ENCODE assay signal across 11 cellular contexts in the genomic region with DNA sequence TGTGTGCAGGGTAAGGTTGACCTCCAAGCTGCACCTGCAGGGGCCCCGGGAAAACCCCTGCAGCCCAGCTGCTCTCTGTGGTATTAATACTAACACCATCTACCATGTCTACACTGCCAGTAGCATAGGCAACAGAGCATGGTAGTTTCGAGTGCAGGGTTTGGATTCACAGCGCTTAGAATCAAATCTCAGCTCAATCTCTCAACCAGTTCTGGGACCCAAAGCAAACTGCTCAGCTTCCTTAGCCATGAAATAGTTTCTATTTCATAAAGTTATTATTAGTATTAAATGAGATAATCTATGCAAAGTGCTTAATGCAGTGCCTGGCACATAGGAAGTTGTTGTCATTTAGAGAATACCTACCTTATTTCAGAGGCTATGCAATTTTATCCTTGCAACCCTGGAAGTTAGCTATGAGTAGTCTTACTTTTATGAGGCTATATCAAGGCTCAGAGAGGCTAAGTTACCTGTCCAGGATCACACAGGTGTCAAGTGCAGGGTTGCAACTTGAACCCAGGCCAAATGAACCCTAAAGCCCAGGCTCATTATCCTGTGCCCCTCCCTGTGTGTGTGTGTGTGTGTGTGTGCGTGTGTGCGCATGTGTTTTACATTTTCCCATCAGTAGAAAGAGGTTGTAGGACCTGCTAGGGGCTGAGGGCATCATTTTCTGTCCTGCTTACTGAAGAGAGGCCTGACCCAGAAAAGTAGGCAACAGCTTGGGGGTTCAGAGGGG. TPM values are rescaled to one million over a fixed set of nuclear protein-coding genes. Genes with fewer than 3 reads are reported as not detected.
DNase-seq lines count a peak whose midpoint lies in the region; ATAC-seq, FAIRE-seq and TF ChIP-seq lines count a peak whose summit lies in the region.
"Had no signal": no experiment of that assay in that cellular context is flagged by ENCODE, and none has a peak within 500 bp of the region (broad histone marks: within the 10 kb centered on the region; RNA-seq: fewer than 3 reads in every experiment).

No MANE protein-coding gene starts in this region.

- no peak overlapping the region for H3K9ac ChIP-seq in SK-N-MC (ENCODE audit: insufficient read length)
- no peak overlapping the region for H3K9ac ChIP-seq in smooth muscle cell (ENCODE audit: low read depth)

- ATAC-seq in GM19328 (IDR thresholded peaks at IDR 0.05; ENCODE audit: unreplicated experiment) = peak; percentile 79
- peak; percentile 83 for ATAC-seq in HG02943 (IDR thresholded peaks at IDR 0.05; ENCODE audit: low read depth, unreplicated experiment)
- ATAC-seq: activated CD8-positive, alpha-beta memory T cell treated with anti-CD3 and anti-CD28 coated beads, Interleukin-2, amount 10 ng/mL, durations not matched to agents 7 days and 5 days had no signal

- 85% methylated on average over 5 of the region's 5 CpGs for WGBS in smooth muscle cell (ENCODE audit: low lambda C conversion rate)

- no peak for FAIRE-seq in HTR-8/SVneo (lab: Jason Lieb, UNC)
- FAIRE-seq: keratinocyte had no signal

- H3F3A ChIP-seq in DOHH2 (ENCODE audit: control insufficient read depth, insufficient read depth) = peaks cover 14% of the 10 kb centered on the region
- peaks cover 11% of the 10 kb centered on the region for H3F3A ChIP-seq in smooth muscle cell (ENCODE audit: low read depth)

- peaks cover 36% of the 10 kb centered on the region for H3K4me1 ChIP-seq in DOHH2 (ENCODE audit: control insufficient read depth, low read length)
- H3K4me1 ChIP-seq in smooth muscle cell (ENCODE audit: low read depth) = peaks cover 6% of the 10 kb centered on the region

- H3K27me3 ChIP-seq in DOHH2 (ENCODE audit: control insufficient read depth, low read length) (peaks cover 18% of the 10 kb centered on the region), smooth muscle cell (ENCODE audit: low read depth) (no peaks in the 10 kb centered on the region)

- H4K20me1 ChIP-seq in DOHH2 (ENCODE audit: control insufficient read depth, insufficient read depth, low read depth, low read length) (no peaks in the 10 kb centered on the region), smooth muscle cell (ENCODE audit: low read depth) (no peaks in the 10 kb centered on the region)

- H3K9me2 ChIP-seq in DOHH2 (replicated peaks; ENCODE audit: control insufficient read depth, low read length) = no peaks in the 10 kb centered on the region

- H3K4me3 ChIP-seq in DOHH2 (ENCODE audit: low read length) = peak overlapping the region; percentile 54
- H3K4me3 ChIP-seq in SK-N-MC = peak overlapping the region; percentile 67
- H3K4me3 ChIP-seq in smooth muscle cell = no peak overlapping the region
- H3K4me3 ChIP-seq: PC-9 had no signal

- TF ChIP-seq CTCF in DOHH2 (IDR thresholded peaks at IDR 0.05; ENCODE audit: low read depth, low read length, poor library complexity, severe bottlenecking) = no peak
- no peak for TF ChIP-seq CTCF in smooth muscle cell (IDR thresholded peaks at IDR 0.05; ENCODE audit: borderline replicate concordance, insufficient read depth, poor library complexity, severe bottlenecking)

- H3K4me2 ChIP-seq in DOHH2 (ENCODE audit: low read length) = peak overlapping the region; percentile 75
- no peak overlapping the region for H3K4me2 ChIP-seq in smooth muscle cell
- H3K4me2 ChIP-seq: PC-9 had no signal

- H2AFZ ChIP-seq in smooth muscle cell (ENCODE audit: low read depth) = no peak overlapping the region
- H2AFZ ChIP-seq: PC-9 had no signal

- H3K79me2 ChIP-seq in DOHH2 (ENCODE audit: control insufficient read depth, low read length) (no peaks in the 10 kb centered on the region), smooth muscle cell (ENCODE audit: low read depth) (no peaks in the 10 kb centered on the region)

- DNase-seq in SK-N-MC (ENCODE audit: low read depth, low spot score) = no peak
- DNase-seq in pons (ENCODE audit: low spot score) = no peak
- no peak for DNase-seq in HTR-8/SVneo (ENCODE audit: insufficient read length, low spot score)
- no peak for DNase-seq in smooth muscle cell (lab: John Stamatoyannopoulos, UW; ENCODE audit: unreplicated experiment)
- DNase-seq in NCI-H1105 treated with DMSO at 0.1 percent for 48 hours (lab: John Stamatoyannopoulos, UW) = no peak
- DNase-seq: activated CD8-positive, alpha-beta memory T cell treated with anti-CD3 and anti-CD28 coated beads, Interleukin-2, amount 10 ng/mL, durations not matched to agents 7 days and 5 days; PC-9 had no signal

- H3K36me3 ChIP-seq in DOHH2 (ENCODE audit: control insufficient read depth, low read length) = no peaks in the 10 kb centered on the region
- no peaks in the 10 kb centered on the region for H3K36me3 ChIP-seq in SK-N-MC (ENCODE audit: insufficient read depth, low read length)
- no peaks in the 10 kb centered on the region for H3K36me3 ChIP-seq in smooth muscle cell (ENCODE audit: low read depth)

- H3K9me3 ChIP-seq in DOHH2 (ENCODE audit: control insufficient read depth, insufficient read depth, low read length) (no peaks in the 10 kb centered on the region), SK-N-MC (ENCODE audit: low read depth, low read length) (no peaks in the 10 kb centered on the region), smooth muscle cell (replicated peaks; ENCODE audit: low read depth) (no peaks in the 10 kb centered on the region)

- H3K27ac ChIP-seq in DOHH2 (ENCODE audit: low read depth, low read length) = peak overlapping the region; percentile 55
- H3K27ac ChIP-seq in SK-N-MC = peak overlapping the region; percentile 95
- H3K27ac ChIP-seq in smooth muscle cell (ENCODE audit: low read depth) = no peak overlapping the region
- H3K27ac ChIP-seq: PC-9 had no signal

RNA-seq across cellular contexts. Expression of gene MRPS18A, which starts 27.6 kb away (rescaled TPM):
- total RNA-seq in smooth muscle cell = 30.9 and 40.4 TPM in 2 replicates
- 59.9 and 73.7 TPM in 2 replicates for polyA plus RNA-seq in smooth muscle cell

RNA-seq across cellular contexts. Expression of gene VEGFA, which starts 54.8 kb away (rescaled TPM):
- 120 and 136 TPM in 2 replicates for total RNA-seq in smooth muscle cell
- polyA plus RNA-seq in smooth muscle cell = 116 and 143 TPM in 2 replicates
